In genomic region chr9:81543695-81544094, GRCh38 we compare ENCODE assay signal across 16 cellular contexts.
A peak's percentile ranks its signal among the peaks of the same experiment; 100 is the strongest.
DNase-seq lines count a peak whose midpoint lies in the region; TF ChIP-seq lines count a peak whose summit lies in the region.
"Had no signal": no experiment of that assay in that cellular context is flagged by ENCODE, and none has a peak within 500 bp of the region (broad histone marks: within the 10 kb centered on the region; RNA-seq: fewer than 3 reads in every experiment).

No MANE protein-coding gene starts in this region.

- no peaks in the 10 kb centered on the region for H3K27me3 Mint-ChIP-seq in osteocyte (ENCODE audit: unreplicated experiment)
- no peaks in the 10 kb centered on the region for H3K27me3 Mint-ChIP-seq in Caco-2 (ENCODE audit: insufficient read depth, unreplicated experiment)
- H3K27me3 Mint-ChIP-seq: CD4-positive, CD25-positive, alpha-beta regulatory T cell; CD8-positive, alpha-beta memory T cell had no signal

- no peaks in the 10 kb centered on the region for H3K9me3 Mint-ChIP-seq in osteocyte (ENCODE audit: unreplicated experiment)
- H3K9me3 Mint-ChIP-seq in Caco-2 (ENCODE audit: unreplicated experiment) = no peaks in the 10 kb centered on the region

- H3K27me3 ChIP-seq in Caco-2 (replicated peaks; ENCODE audit: control insufficient read depth, insufficient read depth, low read length) = no peaks in the 10 kb centered on the region
- H3K27me3 ChIP-seq: BE2C had no signal

- H3K36me3 Mint-ChIP-seq in osteocyte (ENCODE audit: unreplicated experiment) = no peaks in the 10 kb centered on the region
- no peaks in the 10 kb centered on the region for H3K36me3 Mint-ChIP-seq in Caco-2 (ENCODE audit: insufficient read depth, unreplicated experiment)
- H3K36me3 Mint-ChIP-seq: CD4-positive, CD25-positive, alpha-beta regulatory T cell; CD8-positive, alpha-beta memory T cell had no signal

- H3K4me3 ChIP-seq in choroid plexus epithelial cell (ENCODE audit: low read depth, low read length) = no peak overlapping the region
- H3K4me3 ChIP-seq in Caco-2 (ENCODE audit: low read depth, low read length) = no peak overlapping the region
- H3K4me3 ChIP-seq: GM23248 had no signal

- no peaks in the 10 kb centered on the region for H3K4me1 ChIP-seq in Caco-2
- H3K4me1 ChIP-seq: BE2C had no signal

- POLR2A ChIA-PET in Caco-2 (lab: Charles Lee) = no interaction called here

- H3K4me1 Mint-ChIP-seq in osteocyte (ENCODE audit: unreplicated experiment) (peaks cover 60% of the 10 kb centered on the region), Caco-2 (ENCODE audit: low read depth, unreplicated experiment) (no peaks in the 10 kb centered on the region)
- H3K4me1 Mint-ChIP-seq: CD4-positive, CD25-positive, alpha-beta regulatory T cell; CD8-positive, alpha-beta memory T cell had no signal

- DNase-seq in astrocyte of the hippocampus (ENCODE audit: low read depth, low spot score) = peak; percentile 12
- peak; percentile 43 for DNase-seq in choroid plexus epithelial cell (ENCODE audit: low read depth)
- no peak for DNase-seq in osteocyte (ENCODE audit: extremely low spot score, unreplicated experiment)
- DNase-seq in activated CD4-positive, CD25-positive, alpha-beta regulatory T cell treated with anti-CD3 and anti-CD28 coated beads, Interleukin-2, amount 50 U/mL, for 72 hours = no peak
- DNase-seq in NCI-H446 treated with DMSO at 0.1 percent for 48 hours (lab: John Stamatoyannopoulos, UW) = no peak
- DNase-seq in Caco-2 = no peak
- DNase-seq in GM13977 (ENCODE audit: low spot score) = no peak
- DNase-seq: ACHN; BE2C; C1 segment of cervical spinal cord; CD4-positive, CD25-positive, alpha-beta regulatory T cell; CD8-positive, alpha-beta memory T cell; COR-L47; GF-D8; GM23248; HCEC 1CT had no signal

- H3K4me3 Mint-ChIP-seq in osteocyte (ENCODE audit: unreplicated experiment) (no peak overlapping the region), Caco-2 (ENCODE audit: unreplicated experiment) (no peak overlapping the region)
- H3K4me3 Mint-ChIP-seq: CD4-positive, CD25-positive, alpha-beta regulatory T cell; CD8-positive, alpha-beta memory T cell had no signal

- in situ Hi-C loops in GM13977 (cut with MboI; ENCODE audit: low pct_unique_long_range_greater_than_20kb, low sequenced_read_pairs, unreplicated experiment) = no loop called here

- H3K36me3 ChIP-seq in Caco-2 (ENCODE audit: control insufficient read depth, insufficient read depth, low read length) = no peaks in the 10 kb centered on the region
- H3K36me3 ChIP-seq: BE2C had no signal

- H3K27ac Mint-ChIP-seq in osteocyte (ENCODE audit: unreplicated experiment) = peak overlapping the region; percentile 56
- H3K27ac Mint-ChIP-seq in Caco-2 (ENCODE audit: unreplicated experiment) = no peak overlapping the region
- H3K27ac Mint-ChIP-seq: CD4-positive, CD25-positive, alpha-beta regulatory T cell; CD8-positive, alpha-beta memory T cell had no signal

- CTCF ChIA-PET in Caco-2 (lab: Charles Lee) = no interaction called here

- no TSS peak for BruUV-seq in Caco-2 (replicated peaks; lab: Mats Ljungman, UMichigan)

- no peaks in the 10 kb centered on the region for H3K9me3 ChIP-seq in Caco-2
- H3K9me3 ChIP-seq: BE2C had no signal

- TF ChIP-seq CTCF in choroid plexus epithelial cell (conservative IDR thresholded peaks at IDR 0.05; ENCODE audit: low read depth, low read length) (no peak), osteocyte (IDR thresholded peaks at IDR 0.05) (no peak), Caco-2 (IDR thresholded peaks at IDR 0.05; ENCODE audit: insufficient read depth in 1 of 2, low read depth in 1 of 2, low read length in 1 of 2, severe bottlenecking in 1 of 2, unreplicated experiment in 1 of 2) (no peak), GM13977 (IDR thresholded peaks at IDR 0.05; ENCODE audit: extremely low read depth, insufficient read depth, missing control alignments) (no peak)

- intact Hi-C loops in Caco-2 (cut with micrococcal nuclease; ENCODE audit: unreplicated experiment) = no loop called here

Comparison
In these comparisons a context has a peak if more than half of its experiments do, and no peak if none do; other contexts are left out.
1. DNase-seq: peak in astrocyte of the hippocampus (single experiment) and choroid plexus epithelial cell (single experiment); none in osteocyte (single experiment), activated CD4-positive, CD25-positive, alpha-beta regulatory T cell treated with anti-CD3 and anti-CD28 coated beads, Interleukin-2, amount 50 U/mL, for 72 hours (single experiment), NCI-H446 treated with DMSO at 0.1 percent for 48 hours (single experiment), Caco-2 (0 of 2) and GM13977 (single experiment).